36 cellular contexts compared by ENCODE assay signal in genomic region chr16:87358696-87359095, GRCh38. TPM values are rescaled to one million over a fixed set of nuclear protein-coding genes. Genes with fewer than 3 reads are reported as not detected.
"Had no signal": no experiment of that assay in that cellular context is flagged by ENCODE, and none has a peak within 500 bp of the region (broad histone marks: within the 10 kb centered on the region; RNA-seq: fewer than 3 reads in every experiment).

No MANE protein-coding gene starts in this region.

- H3K9me3 ChIP-seq: ascending aorta, SJSA1, SK-N-SH had no signal

- H3K27me3 ChIP-seq: ascending aorta, cardiac muscle cell, SJSA1 had no signal

- H3K27ac Mint-ChIP-seq: activated CD4-positive, alpha-beta T cell treated with anti-CD3 and anti-CD28 coated beads for 36 hours; activated CD4-positive, alpha-beta T cell treated with anti-CD3 and anti-CD28 coated beads, Interleukin-2, amount 10 ng/mL, durations not matched to agents 7 days and 5 days; activated CD8-positive, alpha-beta T cell treated with anti-CD3 and anti-CD28 coated beads, Interleukin-2, amount 10 ng/mL, durations not matched to agents 7 days and 5 days; activated naive CD4-positive, alpha-beta T cell treated with anti-CD3 and anti-CD28 coated beads, Interleukin-2, amount 50 U/mL, for 24 hours; activated naive CD8-positive, alpha-beta T cell treated with anti-CD3 and anti-CD28 coated beads, Interleukin-2, amount 10 ng/mL, durations not matched to agents 7 days and 5 days; T-helper 1 cell treated with Interleukin-12 subunit alpha and Interleukin-12 subunit beta and Interleukin-4 antibody, amounts not matched to agents 30 μg/mL and 1 μg/mL, for 36 hours; T-helper 2 cell treated with Interferon-gamma antibody and Interleukin-4, amounts not matched to agents 5 μg/mL and 100 μg/mL, for 36 hours had no signal

- H3K4me3 Mint-ChIP-seq: activated CD4-positive, alpha-beta T cell treated with anti-CD3 and anti-CD28 coated beads for 36 hours; activated CD4-positive, alpha-beta T cell treated with anti-CD3 and anti-CD28 coated beads, Interleukin-2, amount 10 ng/mL, durations not matched to agents 7 days and 5 days; activated CD8-positive, alpha-beta T cell treated with anti-CD3 and anti-CD28 coated beads, Interleukin-2, amount 10 ng/mL, durations not matched to agents 7 days and 5 days; activated naive CD4-positive, alpha-beta T cell treated with anti-CD3 and anti-CD28 coated beads, Interleukin-2, amount 50 U/mL, for 24 hours; activated naive CD8-positive, alpha-beta T cell treated with anti-CD3 and anti-CD28 coated beads, Interleukin-2, amount 10 ng/mL, durations not matched to agents 7 days and 5 days; activated T-cell treated with anti-CD3 and anti-CD28 coated beads, Interleukin-2, amount 50 U/mL, for 24 hours; T-helper 1 cell treated with Interleukin-12 subunit alpha and Interleukin-12 subunit beta and Interleukin-4 antibody, amounts not matched to agents 30 μg/mL and 1 μg/mL, for 36 hours; T-helper 2 cell treated with Interferon-gamma antibody and Interleukin-4, amounts not matched to agents 5 μg/mL and 100 μg/mL, for 36 hours; WTC11 had no signal

- H3K4me1 Mint-ChIP-seq: activated naive CD4-positive, alpha-beta T cell treated with anti-CD3 and anti-CD28 coated beads, Interleukin-2, amount 50 U/mL, for 24 hours; WTC11 had no signal

- DNase-seq: activated CD4-positive, alpha-beta T cell treated with anti-CD3 and anti-CD28 coated beads for 36 hours; activated CD4-positive, alpha-beta T cell treated with anti-CD3 and anti-CD28 coated beads, Interleukin-2, amount 10 ng/mL, durations not matched to agents 7 days and 5 days; activated CD4-positive, alpha-beta T cell treated with anti-CD3 and anti-CD28 coated beads, Interleukin-2, amount 50 U/mL, for 48 hours; activated CD8-positive, alpha-beta T cell treated with anti-CD3 and anti-CD28 coated beads, Interleukin-2, amount 10 ng/mL, durations not matched to agents 7 days and 5 days; activated gamma-delta T cell; activated naive CD4-positive, alpha-beta T cell treated with Interleukin-2 at 50 U/mL for 16 hours; activated naive CD8-positive, alpha-beta T cell treated with anti-CD3 and anti-CD28 coated beads, Interleukin-2, amount 10 ng/mL, durations not matched to agents 7 days and 5 days; activated T-cell treated with anti-CD3 and anti-CD28 coated beads, Interleukin-2, amount 50 U/mL, for 24 hours; amygdala; Karpas-422; KBM-7; NCI-H1048; NCI-H1105 treated with DMSO at 0.1 percent for 48 hours; NCI-H1436; NCI-H1694; NCI-H1930; NCI-H2081 treated with DMSO at 0.1 percent for 48 hours; NCI-H226; NCI-H446 treated with DMSO at 0.1 percent for 48 hours; NCI-H69; NK-92 treated with Interleukin-12 subunit alpha and Interleukin-12 subunit beta, amount 100 ng/mL, for 24 hours; PC-9; SHP77 treated with DMSO at 0.1 percent for 48 hours; SK-N-SH had no signal

- H3K36me3 Mint-ChIP-seq: activated naive CD8-positive, alpha-beta T cell treated with anti-CD3 and anti-CD28 coated beads, Interleukin-2, amount 10 ng/mL, durations not matched to agents 7 days and 5 days had no signal

- FAIRE-seq: RCC 7860, TTC549 had no signal

- H3K4me1 ChIP-seq: ascending aorta had no signal

- H3K27ac ChIP-seq: ascending aorta, cardiac muscle cell, PC-9, RWPE1, SJSA1 had no signal

- H3K27me3 Mint-ChIP-seq: activated CD4-positive, alpha-beta T cell treated with anti-CD3 and anti-CD28 coated beads for 36 hours; activated CD4-positive, alpha-beta T cell treated with anti-CD3 and anti-CD28 coated beads, Interleukin-2, amount 10 ng/mL, durations not matched to agents 7 days and 5 days; activated naive CD4-positive, alpha-beta T cell treated with anti-CD3 and anti-CD28 coated beads, Interleukin-2, amount 50 U/mL, for 24 hours; activated naive CD8-positive, alpha-beta T cell treated with anti-CD3 and anti-CD28 coated beads, Interleukin-2, amount 10 ng/mL, durations not matched to agents 7 days and 5 days; activated T-cell treated with anti-CD3 and anti-CD28 coated beads, Interleukin-2, amount 50 U/mL, for 24 hours had no signal

- H3K9ac ChIP-seq: SK-N-SH had no signal

- H3K4me3 ChIP-seq: ascending aorta, cardiac muscle cell, PC-9, SJSA1 had no signal

- H3K9me3 Mint-ChIP-seq: activated CD4-positive, alpha-beta T cell treated with anti-CD3 and anti-CD28 coated beads, Interleukin-2, amount 10 ng/mL, durations not matched to agents 7 days and 5 days; activated naive CD4-positive, alpha-beta T cell treated with anti-CD3 and anti-CD28 coated beads, Interleukin-2, amount 50 U/mL, for 24 hours; activated naive CD8-positive, alpha-beta T cell treated with anti-CD3 and anti-CD28 coated beads, Interleukin-2, amount 10 ng/mL, durations not matched to agents 7 days and 5 days; activated T-cell treated with anti-CD3 and anti-CD28 coated beads, Interleukin-2, amount 50 U/mL, for 24 hours; activated T-helper 2 cell treated with anti-CD3 and anti-CD28 coated beads, Interferon-gamma antibody, Interleukin-2, Interleukin-4, amounts not matched to agents 10 μg/mL and 5 μg/mL and 100 μg/mL, durations not matched to agents 14 hours and 24 hours and 36 hours; T-helper 1 cell treated with Interleukin-12 subunit alpha and Interleukin-12 subunit beta and Interleukin-4 antibody, amounts not matched to agents 30 μg/mL and 1 μg/mL, for 36 hours; T-helper 2 cell treated with Interferon-gamma antibody and Interleukin-4, amounts not matched to agents 5 μg/mL and 100 μg/mL, for 36 hours; WTC11 had no signal

- ATAC-seq: activated CD4-positive, alpha-beta T cell treated with anti-CD3 and anti-CD28 coated beads for 36 hours; activated CD4-positive, CD25-positive, alpha-beta regulatory T cell treated with anti-CD3 and anti-CD28 coated beads, Interleukin-2, amount 50 U/mL, for 24 hours; activated CD8-positive, alpha-beta T cell treated with anti-CD3 and anti-CD28 coated beads, Interleukin-2, amount 10 ng/mL, durations not matched to agents 7 days and 5 days; WTC11 had no signal

RNA-seq across cellular contexts. Expression of gene C16orf95, which starts 41.5 kb away (rescaled TPM):
- total RNA-seq: ascending aorta had no signal
